ENCODE assay signal across 20 cellular contexts in genomic region chr6:139117734-139118133, GRCh38. TPM values are rescaled to one million over a fixed set of nuclear protein-coding genes. Genes with fewer than 3 reads are reported as not detected.
DNase-seq lines count a peak whose midpoint lies in the region; ATAC-seq and TF ChIP-seq lines count a peak whose summit lies in the region.
"Had no signal": no experiment of that assay in that cellular context is flagged by ENCODE, and none has a peak within 500 bp of the region (broad histone marks: within the 10 kb centered on the region; RNA-seq: fewer than 3 reads in every experiment).

No MANE protein-coding gene starts in this region.

- no peak for TF ChIP-seq POLR2A in body of pancreas (IDR thresholded peaks at IDR 0.05)

- peaks cover 0 to 32% (median 12%) of the 10 kb centered on the region in 7 donors for H3K9me3 Mint-ChIP-seq in CD4-positive, CD25-positive, alpha-beta regulatory T cell
- peaks cover 0 to 20% (median 14%) of the 10 kb centered on the region in 3 donors for H3K9me3 Mint-ChIP-seq in T-cell

- H3K27ac Mint-ChIP-seq in CD4-positive, CD25-positive, alpha-beta regulatory T cell, result peak overlapping the region in 2 of 3 donors; percentile 11 to 27
- peak overlapping the region; percentile 45 to 66 for H3K27ac Mint-ChIP-seq in T-cell
- H3K27ac Mint-ChIP-seq: activated T-helper 17 cell treated with anti-CD3 and anti-CD28 coated beads, Interleukin-2, amount 50 U/mL, for 72 hours; memory B cell; nephron progenitor cell; T-helper 2 cell treated with Interferon-gamma antibody and Interleukin-4, amounts not matched to agents 5 μg/mL and 100 μg/mL, for 36 hours had no signal

- no peaks in the 10 kb centered on the region for H3K36me3 ChIP-seq in CD4-positive, CD25-positive, alpha-beta regulatory T cell (ENCODE audit: control insufficient read depth, insufficient read depth, low read length)
- H3K36me3 ChIP-seq in body of pancreas (replicated peaks in 1 of 2; ENCODE audit: insufficient read depth in 1 of 2, low read depth in 2 of 2), result no peaks in the 10 kb centered on the region
- H3K36me3 ChIP-seq: spleen, thoracic aorta had no signal

- H3K27me3 ChIP-seq in CD4-positive, CD25-positive, alpha-beta regulatory T cell (ENCODE audit: control insufficient read depth, insufficient read depth, low read length), result no peaks in the 10 kb centered on the region
- no peaks in the 10 kb centered on the region for H3K27me3 ChIP-seq in body of pancreas
- H3K27me3 ChIP-seq: spleen had no signal

- POLR2A ChIA-PET in T-cell (lab: Charles Lee), result interaction anchor here in 1 of 2 donors (0.5 to 0.7 kb wide), 5 partner anchors 20 to 70 kb away, joined by 3 to 7 read pairs (median 3); no protein-coding TSS in a partner anchor

- peaks cover 19% of the 10 kb centered on the region in 2 experiments for H3K9me3 ChIP-seq in CD4-positive, CD25-positive, alpha-beta regulatory T cell (ENCODE audit: control insufficient read depth in 2 of 2, low read length in 2 of 2)
- peaks cover 0 to 4% (median 0%) of the 10 kb centered on the region in 3 donors for H3K9me3 ChIP-seq in body of pancreas
- H3K9me3 ChIP-seq: psoas muscle had no signal

- no peak for DNase-seq in CD4-positive, CD25-positive, alpha-beta regulatory T cell
- DNase-seq in HCEC 1CT (peak; percentile 17), T-cell (no peak), iris pigment epithelial cell (ENCODE audit: low read depth) (peak; percentile 32), body of pancreas (no peak), ACHN (no peak)
- DNase-seq in stimulated activated CD4-positive, alpha-beta T cell treated with anti-CD3 and anti-CD28 coated beads, Interleukin-2, amount 100 ng/mL, for 24 hours, result no peak
- DNase-seq: amygdala, NCI-H1694, NCI-H345, nephron progenitor cell, psoas muscle, spleen had no signal

- WGBS in body of pancreas, 2 donors, result 44 to 63% methylated on average over 1 of the region's 1 CpG

- peaks cover 38% of the 10 kb centered on the region for H3K4me1 ChIP-seq in CD4-positive, CD25-positive, alpha-beta regulatory T cell (ENCODE audit: control insufficient read depth, insufficient read depth, low read length, poor library complexity, severe bottlenecking)
- no peaks in the 10 kb centered on the region for H3K4me1 ChIP-seq in body of pancreas
- H3K4me1 ChIP-seq: psoas muscle had no signal

- H3K4me3 ChIP-seq in CD4-positive, CD25-positive, alpha-beta regulatory T cell (ENCODE audit: low read depth, low read length), result no peak overlapping the region
- H3K4me3 ChIP-seq in body of pancreas, result no peak overlapping the region
- H3K4me3 ChIP-seq: psoas muscle, spleen, thoracic aorta had no signal

- in situ Hi-C loops in ACHN (cut with HindIII; ENCODE audit: low pct_ligation_motif_present, low pct_unique_long_range_greater_than_20kb, low sequenced_read_pairs), result no loop called here

- no peak overlapping the region for H3K4me3 Mint-ChIP-seq in CD4-positive, CD25-positive, alpha-beta regulatory T cell
- H3K4me3 Mint-ChIP-seq in T-cell, result peak overlapping the region in 1 of 3 donors; percentile 67
- H3K4me3 Mint-ChIP-seq: memory B cell; nephron progenitor cell; T-helper 2 cell treated with Interferon-gamma antibody and Interleukin-4, amounts not matched to agents 5 μg/mL and 100 μg/mL, for 36 hours had no signal

- H3K27me3 Mint-ChIP-seq in CD4-positive, CD25-positive, alpha-beta regulatory T cell, result no peaks in the 10 kb centered on the region
- no peaks in the 10 kb centered on the region for H3K27me3 Mint-ChIP-seq in T-cell
- H3K27me3 Mint-ChIP-seq: activated T-helper 17 cell treated with anti-CD3 and anti-CD28 coated beads, Interleukin-2, amount 50 U/mL, for 72 hours had no signal

- no peak for ATAC-seq in CD4-positive, CD25-positive, alpha-beta regulatory T cell (ENCODE audit: low read depth in 2 of 2)
- no peak for ATAC-seq in T-cell (replicated peaks in 1 of 4)
- no peak for ATAC-seq in body of pancreas
- ATAC-seq in GM18858 (IDR thresholded peaks at IDR 0.05; ENCODE audit: unreplicated experiment), result no peak
- ATAC-seq: activated CD4-positive, CD25-positive, alpha-beta regulatory T cell treated with anti-CD3 and anti-CD28 coated beads, Interleukin-2, amount 50 U/mL, for 24 hours; activated T-helper 17 cell treated with anti-CD3 and anti-CD28 coated beads, Interleukin-2, amount 50 U/mL, for 72 hours; psoas muscle had no signal

- CTCF ChIA-PET in T-cell (lab: Charles Lee), result interaction anchor here in 1 of 2 donors (0.8 to 1.4 kb wide), 4 partner anchors 14 to 250 kb away, joined by 3 to 7 read pairs (median 3); no protein-coding TSS in a partner anchor

- TF ChIP-seq CTCF in body of pancreas (IDR thresholded peaks at IDR 0.05), result peak in 1 of 7 experiments; percentile 11

- H3K4me1 Mint-ChIP-seq in CD4-positive, CD25-positive, alpha-beta regulatory T cell, result peaks cover 27 to 50% (median 45%) of the 10 kb centered on the region in 4 donors
- H3K4me1 Mint-ChIP-seq in T-cell, result peaks cover 47 to 49% (median 48%) of the 10 kb centered on the region in 3 donors
- H3K4me1 Mint-ChIP-seq: nephron progenitor cell had no signal

- H3K27ac ChIP-seq in CD4-positive, CD25-positive, alpha-beta regulatory T cell (ENCODE audit: insufficient read depth, low read length, poor library complexity, severe bottlenecking), result no peak overlapping the region
- no peak overlapping the region for H3K27ac ChIP-seq in body of pancreas
- H3K27ac ChIP-seq: epithelial cell of prostate, psoas muscle, spleen, thoracic aorta had no signal

- peaks cover 16% of the 10 kb centered on the region for H3K36me3 Mint-ChIP-seq in CD4-positive, CD25-positive, alpha-beta regulatory T cell
- peaks cover 11% of the 10 kb centered on the region for H3K36me3 Mint-ChIP-seq in T-cell

- intact Hi-C loops in body of pancreas (cut with DNase I), result no loop called here

RNA-seq across cellular contexts. Expression of gene HECA, which starts 17.1 kb away (rescaled TPM):
- 165 TPM for total RNA-seq in CD4-positive, CD25-positive, alpha-beta regulatory T cell
- 1 to 10 TPM; 5.2 to 7.9 (median 6.3) TPM for polyA plus RNA-seq in CD4-positive, CD25-positive, alpha-beta regulatory T cell
- total RNA-seq in T-cell (100 to 1,000 TPM; 125 to 137 (median 131) TPM), body of pancreas (10 to 100 TPM; 14.2 to 16.1 TPM)

Comparison
In these comparisons a context has a peak if more than half of its experiments do, and no peak if none do; other contexts are left out.
1. DNase-seq: peak in HCEC 1CT (single experiment) and iris pigment epithelial cell (single experiment); none in CD4-positive, CD25-positive, alpha-beta regulatory T cell (0 of 3), T-cell (0 of 34), body of pancreas (0 of 4), ACHN (single experiment) and stimulated activated CD4-positive, alpha-beta T cell treated with anti-CD3 and anti-CD28 coated beads, Interleukin-2, amount 100 ng/mL, for 24 hours (0 of 2).